17 cellular contexts compared by ENCODE assay signal in the genomic region with DNA sequence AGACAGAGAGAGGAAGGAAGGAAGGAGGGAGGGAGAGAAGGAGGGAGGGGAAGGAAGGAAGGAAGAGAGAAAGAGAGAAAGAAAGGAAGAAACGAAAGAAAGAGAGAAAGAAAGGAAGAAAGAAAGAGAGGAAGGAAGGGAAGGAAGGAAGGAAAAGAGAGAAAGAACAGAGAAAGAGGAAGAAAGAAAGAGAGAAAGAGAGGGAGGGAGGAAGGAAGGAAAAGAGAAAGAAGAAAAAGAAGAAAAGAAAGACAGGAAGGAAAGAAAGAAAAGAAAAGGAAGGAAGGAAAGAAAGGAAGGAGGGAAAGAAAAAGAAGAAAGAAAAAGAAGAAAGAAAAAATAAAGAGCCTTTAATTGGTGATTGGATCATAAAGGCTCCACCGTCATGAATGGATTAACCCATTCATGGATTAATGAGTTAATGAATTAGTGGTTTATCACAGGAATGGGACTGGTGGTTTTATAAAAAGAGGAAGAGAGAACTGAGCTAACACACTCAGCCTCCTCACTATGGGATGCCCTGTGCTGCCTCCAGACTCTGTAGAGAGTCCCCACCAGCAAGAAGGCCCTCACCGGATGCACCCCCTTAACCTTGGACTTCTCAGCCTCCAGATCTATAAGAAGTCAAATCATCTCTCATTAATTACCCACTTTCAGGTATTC. TPM values are rescaled to one million over a fixed set of nuclear protein-coding genes. Genes with fewer than 3 reads are reported as not detected.
DNase-seq lines count a peak whose midpoint lies in the region; ATAC-seq, FAIRE-seq and TF ChIP-seq lines count a peak whose summit lies in the region.
"Had no signal": no experiment of that assay in that cellular context is flagged by ENCODE, and none has a peak within 500 bp of the region (broad histone marks: within the 10 kb centered on the region; RNA-seq: fewer than 3 reads in every experiment).

No MANE protein-coding gene starts in this region.

- no peak for DNase-seq in Caco-2
- DNase-seq in Kasumi-1 (lab: John Stamatoyannopoulos, UW), result peak; percentile 50 to 62
- DNase-seq in K562 (ENCODE audit: extremely low read depth in 1 of 4, low spot score in 3 of 4), result no peak
- no peak for DNase-seq in activated naive CD4-positive, alpha-beta T cell treated with anti-CD3 and anti-CD28 coated beads, Interleukin-2, amount 50 U/mL, for 16 hours
- no peak for DNase-seq in NCI-H1105 treated with DMSO at 0.1 percent for 48 hours (lab: John Stamatoyannopoulos, UW)
- no peak for DNase-seq in SHP77 treated with DMSO at 0.1 percent for 48 hours (lab: John Stamatoyannopoulos, UW)
- DNase-seq: activated CD4-positive, alpha-beta T cell treated with anti-CD3 and anti-CD28 coated beads, Interleukin-2, amount 50 U/mL, for 4 hours; activated effector memory CD4-positive, alpha-beta T cell treated with anti-CD3 and anti-CD28 coated beads, Interleukin-2, amount 50 U/mL, for 16 hours; DMS79 treated with DMSO at 0.1 percent for 48 hours; glutamatergic neuron; NCI-H2171; PC-9; psoas muscle had no signal

- intact Hi-C loops in Caco-2 (cut with micrococcal nuclease; ENCODE audit: unreplicated experiment) (no loop called here), K562 (cut with micrococcal nuclease) (no loop called here)

- H3K9me3 ChIP-seq in Caco-2 (no peaks in the 10 kb centered on the region), K562 (replicated peaks; ENCODE audit: control insufficient read depth, insufficient read depth, low read depth, low read length) (peaks cover 3% of the 10 kb centered on the region; the same call in 1 of the 2 replicates)
- H3K9me3 ChIP-seq: psoas muscle had no signal

- POLR2A ChIA-PET in Caco-2 (lab: Charles Lee) (no interaction called here), K562 (lab: Yijun Ruan, JAX) (interaction anchor here (0.6 to 0.7 kb wide), 2 partner anchors 26 to 220 kb away, joined by 3 to 4 read pairs; no protein-coding TSS in a partner anchor)

- BruUV-seq in Caco-2 (replicated peaks; lab: Mats Ljungman, UMichigan), result TSS peak; percentile 9
- BruUV-seq in K562 (replicated peaks; lab: Mats Ljungman, UMichigan), result no TSS peak

- 29% methylated on average over 2 of the region's 3 CpGs for WGBS in K562 (ENCODE audit: insufficient coverage, low coverage, missing lambda C conversion rate)

- H3K9ac ChIP-seq in K562 (ENCODE audit: insufficient read depth in 1 of 2, low read depth in 2 of 2, low read length in 2 of 2), result no peak overlapping the region

- TF ChIP-seq CTCF in Caco-2 (IDR thresholded peaks at IDR 0.05; ENCODE audit: insufficient read depth in 1 of 2, low read depth in 1 of 2, low read length in 1 of 2, severe bottlenecking in 1 of 2, unreplicated experiment in 1 of 2), result no peak
- TF ChIP-seq CTCF in K562 (IDR thresholded peaks at IDR 0.05 in 2 of 3, conservative IDR thresholded peaks at IDR 0.05 in 1 of 3; ENCODE audit: insufficient read depth in 2 of 3, low read depth in 1 of 3, low read length in 3 of 3), result no peak

- no peaks in the 10 kb centered on the region for H3K9me1 ChIP-seq in K562 (ENCODE audit: control insufficient read depth, insufficient read depth, low read length)

- H3K27ac ChIP-seq in K562 (ENCODE audit: extremely low read depth, low read depth, low read length), result no peak overlapping the region
- H3K27ac ChIP-seq: PC-9, psoas muscle had no signal

- no peak for TF ChIP-seq EP300 in K562 (IDR thresholded peaks at IDR 0.05; ENCODE audit: low read length)

- no peak overlapping the region for H2AFZ ChIP-seq in K562 (ENCODE audit: low read depth, low read length)
- H2AFZ ChIP-seq: PC-9 had no signal

- peaks cover 27% of the 10 kb centered on the region for H3K36me3 Mint-ChIP-seq in Caco-2 (ENCODE audit: insufficient read depth, unreplicated experiment)

- no peaks in the 10 kb centered on the region for H3K27me3 ChIP-seq in Caco-2 (replicated peaks; ENCODE audit: control insufficient read depth, insufficient read depth, low read length)
- no peaks in the 10 kb centered on the region for H3K27me3 ChIP-seq in K562 (ENCODE audit: control insufficient read depth in 2 of 2, insufficient read depth in 2 of 2, low read length in 2 of 2)

- H3K4me3 ChIP-seq in Caco-2 (ENCODE audit: low read depth, low read length) (no peak overlapping the region), K562 (no peak overlapping the region)
- H3K4me3 ChIP-seq: PC-9, psoas muscle had no signal

- H3K27ac Mint-ChIP-seq in Caco-2 (ENCODE audit: unreplicated experiment), result peak overlapping the region; percentile 7

- peaks cover 37% of the 10 kb centered on the region for H3K4me1 ChIP-seq in Caco-2
- peaks cover 11 to 31% of the 10 kb centered on the region in 2 experiments for H3K4me1 ChIP-seq in K562 (replicated peaks in 1 of 2; ENCODE audit: control insufficient read depth in 2 of 2, insufficient read depth in 2 of 2, low read length in 2 of 2)

- TF ChIP-seq POLR2A in K562 (conservative IDR thresholded peaks at IDR 0.05), result no peak

- in situ Hi-C loops in K562 (cut with MboI), result no loop called here

- H4K20me1 ChIP-seq in K562 (replicated peaks; ENCODE audit: control insufficient read depth, insufficient read depth, low read length), result no peaks in the 10 kb centered on the region

- no peaks in the 10 kb centered on the region for H3K27me3 Mint-ChIP-seq in Caco-2 (ENCODE audit: insufficient read depth, unreplicated experiment)

- peaks cover 47% of the 10 kb centered on the region for H3K4me1 Mint-ChIP-seq in Caco-2 (ENCODE audit: low read depth, unreplicated experiment)

- H3K4me3 Mint-ChIP-seq in Caco-2 (ENCODE audit: unreplicated experiment), result no peak overlapping the region

- TF ChIP-seq RAD21 in K562 (CRISPR knock-in tag; conservative IDR thresholded peaks at IDR 0.05 in 1 of 2, IDR thresholded peaks at IDR 0.05 in 1 of 2), result no peak

- no peaks in the 10 kb centered on the region; the same call in 1 of the 2 replicates for H3K36me3 ChIP-seq in Caco-2 (ENCODE audit: control insufficient read depth, insufficient read depth, low read length)
- no peaks in the 10 kb centered on the region for H3K36me3 ChIP-seq in K562 (ENCODE audit: control insufficient read depth, insufficient read depth, low read length)

- no peak for FAIRE-seq in K562 (lab: Jason Lieb, UNC)
- FAIRE-seq: endothelial cell of umbilical vein had no signal

- H3K4me2 ChIP-seq in K562 (ENCODE audit: insufficient read depth, low read length), result no peak overlapping the region
- H3K4me2 ChIP-seq: PC-9 had no signal

- H3K9me3 Mint-ChIP-seq in Caco-2 (ENCODE audit: unreplicated experiment), result peaks cover 25% of the 10 kb centered on the region

- no peaks in the 10 kb centered on the region for H3K79me2 ChIP-seq in K562 (ENCODE audit: control insufficient read depth, insufficient read depth, low read length)

- ATAC-seq in GM19395 (IDR thresholded peaks at IDR 0.05; ENCODE audit: unreplicated experiment) (peak; percentile 66), K562 (no peak), HG03280 (IDR thresholded peaks at IDR 0.05; ENCODE audit: unreplicated experiment) (no peak)
- ATAC-seq: psoas muscle had no signal

- CTCF ChIA-PET in Caco-2 (lab: Charles Lee), result no interaction called here
- CTCF ChIA-PET in K562 (lab: Yijun Ruan, JAX; ENCODE audit: low intra/inter-chr PET ratio), result interaction anchor here (0.6 kb wide), 1 partner anchor 12 kb away, joined by 3 read pairs; no protein-coding TSS in a partner anchor

RNA-seq across cellular contexts. Expression of gene PLAAT2, which starts 9.0 kb away (rescaled TPM):
- total RNA-seq in Caco-2 (2022), result 1.2 TPM in 1 of 2 replicates, not detected in the other
- not detected in 2 replicates for total RNA-seq in K562 (2011; cell fraction: chromatin; rRNA removed; ENCODE audit: low replicate concordance)
- not detected in 2 replicates for total RNA-seq in K562 (2011; cell fraction: nucleolus; rRNA removed)
- not detected in 2 replicates for total RNA-seq in K562 (2011; cell fraction: nucleoplasm; rRNA removed)
- not detected in 2 replicates for total RNA-seq in K562 (2014; rRNA removed)
- total RNA-seq in K562 (2014; rRNA removed; fragmentation: Illumina TruSeq; extraction: Trizol), result not detected in 2 replicates
- not detected in 2 replicates for total RNA-seq in K562 (2015; rRNA removed; fragmentation: Illumina TruSeq; extraction: Trizol)
- total RNA-seq in K562 (2021), result not detected in 2 replicates
- not detected in 2 replicates for polyA plus RNA-seq in K562 (2011; rRNA removed)
- polyA plus RNA-seq in K562 (2011; cell fraction: cytosol; rRNA removed), result not detected in 2 replicates
- not detected in 2 replicates for polyA plus RNA-seq in K562 (2011; cell fraction: nucleus; rRNA removed)
- polyA plus RNA-seq in K562 (2012), result not detected in 2 replicates
- not detected in 2 replicates for polyA plus RNA-seq in K562 (2014; fragmentation: Illumina TruSeq; extraction: Trizol)
- not detected for polyA plus RNA-seq in K562 (2014; fragmentation: Nextera tagmentation; extraction: Ambion mirVana)
- not detected in 2 replicates for polyA plus RNA-seq in K562 (2014; rRNA removed)
- polyA minus RNA-seq in K562 (2011; rRNA and poly(A)+ RNA removed), result not detected in 2 replicates
- not detected in 2 replicates for polyA minus RNA-seq in K562 (2011; cell fraction: cytosol; rRNA and poly(A)+ RNA removed)
- polyA minus RNA-seq in K562 (2011; cell fraction: nucleus; rRNA and poly(A)+ RNA removed), result not detected in 2 replicates
- total RNA-seq: endothelial cell of umbilical vein; psoas muscle; T-helper 2 cell treated with Interferon-gamma antibody and Interleukin-4, amounts not matched to agents 100 ng/mL and 5 ng/mL, for 36 hours had no signal

RNA-seq across cellular contexts. Expression of gene PLAAT4, which starts 35.5 kb away (rescaled TPM):
- 1.2 TPM in 2 replicates for total RNA-seq in Caco-2 (2022)
- total RNA-seq in K562 (2011; cell fraction: chromatin; rRNA removed; ENCODE audit: low replicate concordance), result not detected in 2 replicates
- 0.67 TPM in 1 of 2 replicates, not detected in the other for total RNA-seq in K562 (2011; cell fraction: nucleolus; rRNA removed)
- 0.51 TPM in 1 of 2 replicates, not detected in the other for total RNA-seq in K562 (2011; cell fraction: nucleoplasm; rRNA removed)
- total RNA-seq in K562 (2014; rRNA removed), result 0.37 TPM in 1 of 2 replicates, not detected in the other
- total RNA-seq in K562 (2014; rRNA removed; fragmentation: Illumina TruSeq; extraction: Trizol), result 0.99 and 1.0 TPM in 2 replicates
- total RNA-seq in K562 (2015; rRNA removed; fragmentation: Illumina TruSeq; extraction: Trizol), result 2.0 and 3.0 TPM in 2 replicates
- 0.80 and 1.2 TPM in 2 replicates for total RNA-seq in K562 (2021)
- 0.43 and 0.54 TPM in 2 replicates for polyA plus RNA-seq in K562 (2011; rRNA removed)
- polyA plus RNA-seq in K562 (2011; cell fraction: cytosol; rRNA removed), result 0.19 and 0.60 TPM in 2 replicates
- 0.20 and 0.47 TPM in 2 replicates for polyA plus RNA-seq in K562 (2011; cell fraction: nucleus; rRNA removed)
- 2.3 and 7.2 TPM in 2 replicates for polyA plus RNA-seq in K562 (2012)
- polyA plus RNA-seq in K562 (2014; fragmentation: Illumina TruSeq; extraction: Trizol), result 1.1 and 1.3 TPM in 2 replicates
- 1 to 10 TPM; 1.2 to 2.1 TPM for polyA plus RNA-seq in K562 (2014; fragmentation: Nextera tagmentation; extraction: Ambion mirVana)
- polyA plus RNA-seq in K562 (2014; rRNA removed), result 0.57 and 1.7 TPM in 2 replicates
- 0.84 TPM in 1 of 2 replicates, not detected in the other for polyA minus RNA-seq in K562 (2011; rRNA and poly(A)+ RNA removed)
- polyA minus RNA-seq in K562 (2011; cell fraction: cytosol; rRNA and poly(A)+ RNA removed), result 1.2 TPM in 1 of 2 replicates, not detected in the other
- polyA minus RNA-seq in K562 (2011; cell fraction: nucleus; rRNA and poly(A)+ RNA removed), result not detected in 2 replicates

RNA-seq across cellular contexts. Expression of gene PLAAT3, which starts 42.1 kb away (rescaled TPM):
- 50.9 and 57.9 TPM in 2 replicates for total RNA-seq in Caco-2 (2022)
- total RNA-seq in K562 (2011; cell fraction: chromatin; rRNA removed; ENCODE audit: low replicate concordance), result 0.60 and 1.1 TPM in 2 replicates
- 0.33 and 1.1 TPM in 2 replicates for total RNA-seq in K562 (2011; cell fraction: nucleolus; rRNA removed)
- 0.88 and 0.92 TPM in 2 replicates for total RNA-seq in K562 (2011; cell fraction: nucleoplasm; rRNA removed)
- 1.2 and 1.7 TPM in 2 replicates for total RNA-seq in K562 (2014; rRNA removed)
- 0.77 and 1.2 TPM in 2 replicates for total RNA-seq in K562 (2014; rRNA removed; fragmentation: Illumina TruSeq; extraction: Trizol)
- 0.60 and 1.4 TPM in 2 replicates for total RNA-seq in K562 (2015; rRNA removed; fragmentation: Illumina TruSeq; extraction: Trizol)
- 2.7 TPM in 2 replicates for total RNA-seq in K562 (2021)
- polyA plus RNA-seq in K562 (2011; rRNA removed), result 1.3 and 2.0 TPM in 2 replicates
- 1.6 and 3.9 TPM in 2 replicates for polyA plus RNA-seq in K562 (2011; cell fraction: cytosol; rRNA removed)
- 0.73 and 0.92 TPM in 2 replicates for polyA plus RNA-seq in K562 (2011; cell fraction: nucleus; rRNA removed)
- 3.4 and 5.8 TPM in 2 replicates for polyA plus RNA-seq in K562 (2012)
- polyA plus RNA-seq in K562 (2014; fragmentation: Illumina TruSeq; extraction: Trizol), result 0.80 and 1.6 TPM in 2 replicates
- 1 to 10 TPM; 1.3 to 1.9 TPM for polyA plus RNA-seq in K562 (2014; fragmentation: Nextera tagmentation; extraction: Ambion mirVana)
- 0.96 and 1.4 TPM in 2 replicates for polyA plus RNA-seq in K562 (2014; rRNA removed)
- 2.3 and 4.8 TPM in 2 replicates for polyA minus RNA-seq in K562 (2011; rRNA and poly(A)+ RNA removed)
- polyA minus RNA-seq in K562 (2011; cell fraction: cytosol; rRNA and poly(A)+ RNA removed), result 2.1 and 2.2 TPM in 2 replicates
- polyA minus RNA-seq in K562 (2011; cell fraction: nucleus; rRNA and poly(A)+ RNA removed), result 0.54 and 0.67 TPM in 2 replicates

Comparison
In these comparisons a context has a peak if more than half of its experiments do, and no peak if none do; other contexts are left out.
1. DNase-seq: peak in Kasumi-1 (2 of 2); none in Caco-2 (0 of 2), K562 (0 of 4), activated naive CD4-positive, alpha-beta T cell treated with anti-CD3 and anti-CD28 coated beads, Interleukin-2, amount 50 U/mL, for 16 hours (single experiment), NCI-H1105 treated with DMSO at 0.1 percent for 48 hours (single experiment) and SHP77 treated with DMSO at 0.1 percent for 48 hours (single experiment).
2. RNA of gene PLAAT3, which starts 42.1 kb away (total RNA-seq): 50.9 to 57.9 TPM in Caco-2; 0.33 to 2.7 TPM in K562; every median in the first group is over 10 times any median in the second.